In the genomic region with DNA sequence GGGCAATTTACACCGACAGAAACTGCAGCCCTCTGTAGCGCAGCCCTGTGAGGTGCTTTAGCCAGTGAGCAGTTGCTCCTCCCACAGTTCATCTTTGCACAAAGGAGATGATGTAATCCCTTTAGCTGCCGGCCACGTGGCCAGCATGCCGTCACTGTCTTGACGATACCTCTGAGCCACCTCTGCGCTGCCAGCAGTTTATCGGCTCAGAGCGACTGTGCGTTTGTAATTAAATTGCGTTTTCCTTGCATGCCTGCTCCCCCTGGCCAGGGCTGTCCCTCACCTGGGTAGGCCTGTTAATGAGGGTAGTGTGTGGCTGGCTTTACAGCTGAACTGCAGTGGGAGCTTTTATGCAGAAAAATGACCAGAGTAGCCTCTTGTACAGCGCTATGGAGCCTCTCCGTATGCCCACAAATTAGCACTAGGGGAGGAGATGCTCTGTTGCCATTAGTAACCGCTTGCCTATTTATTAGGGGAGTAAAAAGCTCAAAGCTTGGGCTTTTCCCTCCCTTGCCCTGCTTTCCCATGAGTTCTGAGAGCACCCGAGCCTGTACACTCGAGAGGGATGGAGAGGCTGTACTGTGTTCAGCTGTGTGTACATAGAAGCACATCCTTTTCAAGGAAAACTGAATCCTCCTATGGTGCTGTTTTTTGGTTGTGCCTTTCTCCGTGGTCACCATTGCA, we compare ENCODE assay signal across 1 cellular context.
TF ChIP-seq lines count a peak whose summit lies in the region.

No MANE protein-coding gene starts in this region.

TF ChIP-seq in WTC11, 78 proteins besides CTCF, POLR2A, EP300 and RAD21 (continued from another document and continues in another):
- TF ChIP-seq, protein P1, sequence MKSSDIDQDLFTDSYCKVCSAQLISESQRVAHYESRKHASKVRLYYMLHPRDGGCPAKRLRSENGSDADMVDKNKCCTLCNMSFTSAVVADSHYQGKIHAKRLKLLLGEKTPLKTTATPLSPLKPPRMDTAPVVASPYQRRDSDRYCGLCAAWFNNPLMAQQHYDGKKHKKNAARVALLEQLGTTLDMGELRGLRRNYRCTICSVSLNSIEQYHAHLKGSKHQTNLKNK (CRISPR knock-in tag; IDR thresholded peaks at IDR 0.05): no peak
- TF ChIP-seq ZNF416 (CRISPR knock-in tag; IDR thresholded peaks at IDR 0.05) (no peak), CREB1 (CRISPR knock-in tag; IDR thresholded peaks at IDR 0.05) (no peak), ZNF232 (CRISPR knock-in tag; IDR thresholded peaks at IDR 0.05) (peak; percentile 75; the same call in 1 of the 2 replicates), GTF2I (CRISPR knock-in tag; conservative IDR thresholded peaks at IDR 0.05) (no peak), NR3C1 (CRISPR knock-in tag; conservative IDR thresholded peaks at IDR 0.05; ENCODE audit: low read depth) (no peak), NR1H2 (CRISPR knock-in tag; IDR thresholded peaks at IDR 0.05) (no peak), JAZF1 (CRISPR knock-in tag; IDR thresholded peaks at IDR 0.05) (no peak), MYBL2 (CRISPR knock-in tag; IDR thresholded peaks at IDR 0.05) (no peak), ZNF263 (CRISPR knock-in tag; IDR thresholded peaks at IDR 0.05; ENCODE audit: low read depth) (no peak), TCF7 (CRISPR knock-in tag; IDR thresholded peaks at IDR 0.05; ENCODE audit: low read depth) (no peak), RORB (CRISPR knock-in tag; IDR thresholded peaks at IDR 0.05) (no peak), ZNF138 (CRISPR knock-in tag; conservative IDR thresholded peaks at IDR 0.05) (no peak), TEAD4 (CRISPR knock-in tag; IDR thresholded peaks at IDR 0.05) (peak; percentile 51; the same call in 1 of the 2 replicates), NFE2L1 (CRISPR knock-in tag; IDR thresholded peaks at IDR 0.05) (no peak; the same call in 1 of the 2 replicates), JUN (CRISPR knock-in tag; IDR thresholded peaks at IDR 0.05) (peak; percentile 44; the same call in 1 of the 2 replicates), FOXJ3 (CRISPR knock-in tag; IDR thresholded peaks at IDR 0.05; ENCODE audit: borderline replicate concordance) (no peak), SP1 (CRISPR knock-in tag; conservative IDR thresholded peaks at IDR 0.05) (no peak)
- TF ChIP-seq, protein P2, sequence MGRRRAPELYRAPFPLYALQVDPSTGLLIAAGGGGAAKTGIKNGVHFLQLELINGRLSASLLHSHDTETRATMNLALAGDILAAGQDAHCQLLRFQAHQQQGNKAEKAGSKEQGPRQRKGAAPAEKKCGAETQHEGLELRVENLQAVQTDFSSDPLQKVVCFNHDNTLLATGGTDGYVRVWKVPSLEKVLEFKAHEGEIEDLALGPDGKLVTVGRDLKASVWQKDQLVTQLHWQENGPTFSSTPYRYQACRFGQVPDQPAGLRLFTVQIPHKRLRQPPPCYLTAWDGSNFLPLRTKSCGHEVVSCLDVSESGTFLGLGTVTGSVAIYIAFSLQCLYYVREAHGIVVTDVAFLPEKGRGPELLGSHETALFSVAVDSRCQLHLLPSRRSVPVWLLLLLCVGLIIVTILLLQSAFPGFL (CRISPR knock-in tag; IDR thresholded peaks at IDR 0.05; ENCODE audit: borderline replicate concordance): no peak
- TF ChIP-seq, protein P3, sequence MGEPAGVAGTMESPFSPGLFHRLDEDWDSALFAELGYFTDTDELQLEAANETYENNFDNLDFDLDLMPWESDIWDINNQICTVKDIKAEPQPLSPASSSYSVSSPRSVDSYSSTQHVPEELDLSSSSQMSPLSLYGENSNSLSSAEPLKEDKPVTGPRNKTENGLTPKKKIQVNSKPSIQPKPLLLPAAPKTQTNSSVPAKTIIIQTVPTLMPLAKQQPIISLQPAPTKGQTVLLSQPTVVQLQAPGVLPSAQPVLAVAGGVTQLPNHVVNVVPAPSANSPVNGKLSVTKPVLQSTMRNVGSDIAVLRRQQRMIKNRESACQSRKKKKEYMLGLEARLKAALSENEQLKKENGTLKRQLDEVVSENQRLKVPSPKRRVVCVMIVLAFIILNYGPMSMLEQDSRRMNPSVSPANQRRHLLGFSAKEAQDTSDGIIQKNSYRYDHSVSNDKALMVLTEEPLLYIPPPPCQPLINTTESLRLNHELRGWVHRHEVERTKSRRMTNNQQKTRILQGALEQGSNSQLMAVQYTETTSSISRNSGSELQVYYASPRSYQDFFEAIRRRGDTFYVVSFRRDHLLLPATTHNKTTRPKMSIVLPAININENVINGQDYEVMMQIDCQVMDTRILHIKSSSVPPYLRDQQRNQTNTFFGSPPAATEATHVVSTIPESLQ (CRISPR knock-in tag; IDR thresholded peaks at IDR 0.05): no peak
- TF ChIP-seq, protein P4, sequence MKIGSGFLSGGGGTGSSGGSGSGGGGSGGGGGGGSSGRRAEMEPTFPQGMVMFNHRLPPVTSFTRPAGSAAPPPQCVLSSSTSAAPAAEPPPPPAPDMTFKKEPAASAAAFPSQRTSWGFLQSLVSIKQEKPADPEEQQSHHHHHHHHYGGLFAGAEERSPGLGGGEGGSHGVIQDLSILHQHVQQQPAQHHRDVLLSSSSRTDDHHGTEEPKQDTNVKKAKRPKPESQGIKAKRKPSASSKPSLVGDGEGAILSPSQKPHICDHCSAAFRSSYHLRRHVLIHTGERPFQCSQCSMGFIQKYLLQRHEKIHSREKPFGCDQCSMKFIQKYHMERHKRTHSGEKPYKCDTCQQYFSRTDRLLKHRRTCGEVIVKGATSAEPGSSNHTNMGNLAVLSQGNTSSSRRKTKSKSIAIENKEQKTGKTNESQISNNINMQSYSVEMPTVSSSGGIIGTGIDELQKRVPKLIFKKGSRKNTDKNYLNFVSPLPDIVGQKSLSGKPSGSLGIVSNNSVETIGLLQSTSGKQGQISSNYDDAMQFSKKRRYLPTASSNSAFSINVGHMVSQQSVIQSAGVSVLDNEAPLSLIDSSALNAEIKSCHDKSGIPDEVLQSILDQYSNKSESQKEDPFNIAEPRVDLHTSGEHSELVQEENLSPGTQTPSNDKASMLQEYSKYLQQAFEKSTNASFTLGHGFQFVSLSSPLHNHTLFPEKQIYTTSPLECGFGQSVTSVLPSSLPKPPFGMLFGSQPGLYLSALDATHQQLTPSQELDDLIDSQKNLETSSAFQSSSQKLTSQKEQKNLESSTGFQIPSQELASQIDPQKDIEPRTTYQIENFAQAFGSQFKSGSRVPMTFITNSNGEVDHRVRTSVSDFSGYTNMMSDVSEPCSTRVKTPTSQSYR (CRISPR knock-in tag; IDR thresholded peaks at IDR 0.05): peak; percentile 83
- TF ChIP-seq, protein P5, sequence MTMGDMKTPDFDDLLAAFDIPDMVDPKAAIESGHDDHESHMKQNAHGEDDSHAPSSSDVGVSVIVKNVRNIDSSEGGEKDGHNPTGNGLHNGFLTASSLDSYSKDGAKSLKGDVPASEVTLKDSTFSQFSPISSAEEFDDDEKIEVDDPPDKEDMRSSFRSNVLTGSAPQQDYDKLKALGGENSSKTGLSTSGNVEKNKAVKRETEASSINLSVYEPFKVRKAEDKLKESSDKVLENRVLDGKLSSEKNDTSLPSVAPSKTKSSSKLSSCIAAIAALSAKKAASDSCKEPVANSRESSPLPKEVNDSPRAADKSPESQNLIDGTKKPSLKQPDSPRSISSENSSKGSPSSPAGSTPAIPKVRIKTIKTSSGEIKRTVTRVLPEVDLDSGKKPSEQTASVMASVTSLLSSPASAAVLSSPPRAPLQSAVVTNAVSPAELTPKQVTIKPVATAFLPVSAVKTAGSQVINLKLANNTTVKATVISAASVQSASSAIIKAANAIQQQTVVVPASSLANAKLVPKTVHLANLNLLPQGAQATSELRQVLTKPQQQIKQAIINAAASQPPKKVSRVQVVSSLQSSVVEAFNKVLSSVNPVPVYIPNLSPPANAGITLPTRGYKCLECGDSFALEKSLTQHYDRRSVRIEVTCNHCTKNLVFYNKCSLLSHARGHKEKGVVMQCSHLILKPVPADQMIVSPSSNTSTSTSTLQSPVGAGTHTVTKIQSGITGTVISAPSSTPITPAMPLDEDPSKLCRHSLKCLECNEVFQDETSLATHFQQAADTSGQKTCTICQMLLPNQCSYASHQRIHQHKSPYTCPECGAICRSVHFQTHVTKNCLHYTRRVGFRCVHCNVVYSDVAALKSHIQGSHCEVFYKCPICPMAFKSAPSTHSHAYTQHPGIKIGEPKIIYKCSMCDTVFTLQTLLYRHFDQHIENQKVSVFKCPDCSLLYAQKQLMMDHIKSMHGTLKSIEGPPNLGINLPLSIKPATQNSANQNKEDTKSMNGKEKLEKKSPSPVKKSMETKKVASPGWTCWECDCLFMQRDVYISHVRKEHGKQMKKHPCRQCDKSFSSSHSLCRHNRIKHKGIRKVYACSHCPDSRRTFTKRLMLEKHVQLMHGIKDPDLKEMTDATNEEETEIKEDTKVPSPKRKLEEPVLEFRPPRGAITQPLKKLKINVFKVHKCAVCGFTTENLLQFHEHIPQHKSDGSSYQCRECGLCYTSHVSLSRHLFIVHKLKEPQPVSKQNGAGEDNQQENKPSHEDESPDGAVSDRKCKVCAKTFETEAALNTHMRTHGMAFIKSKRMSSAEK (CRISPR knock-in tag; IDR thresholded peaks at IDR 0.05; ENCODE audit: borderline replicate concordance): no peak
- TF ChIP-seq, protein P6, sequence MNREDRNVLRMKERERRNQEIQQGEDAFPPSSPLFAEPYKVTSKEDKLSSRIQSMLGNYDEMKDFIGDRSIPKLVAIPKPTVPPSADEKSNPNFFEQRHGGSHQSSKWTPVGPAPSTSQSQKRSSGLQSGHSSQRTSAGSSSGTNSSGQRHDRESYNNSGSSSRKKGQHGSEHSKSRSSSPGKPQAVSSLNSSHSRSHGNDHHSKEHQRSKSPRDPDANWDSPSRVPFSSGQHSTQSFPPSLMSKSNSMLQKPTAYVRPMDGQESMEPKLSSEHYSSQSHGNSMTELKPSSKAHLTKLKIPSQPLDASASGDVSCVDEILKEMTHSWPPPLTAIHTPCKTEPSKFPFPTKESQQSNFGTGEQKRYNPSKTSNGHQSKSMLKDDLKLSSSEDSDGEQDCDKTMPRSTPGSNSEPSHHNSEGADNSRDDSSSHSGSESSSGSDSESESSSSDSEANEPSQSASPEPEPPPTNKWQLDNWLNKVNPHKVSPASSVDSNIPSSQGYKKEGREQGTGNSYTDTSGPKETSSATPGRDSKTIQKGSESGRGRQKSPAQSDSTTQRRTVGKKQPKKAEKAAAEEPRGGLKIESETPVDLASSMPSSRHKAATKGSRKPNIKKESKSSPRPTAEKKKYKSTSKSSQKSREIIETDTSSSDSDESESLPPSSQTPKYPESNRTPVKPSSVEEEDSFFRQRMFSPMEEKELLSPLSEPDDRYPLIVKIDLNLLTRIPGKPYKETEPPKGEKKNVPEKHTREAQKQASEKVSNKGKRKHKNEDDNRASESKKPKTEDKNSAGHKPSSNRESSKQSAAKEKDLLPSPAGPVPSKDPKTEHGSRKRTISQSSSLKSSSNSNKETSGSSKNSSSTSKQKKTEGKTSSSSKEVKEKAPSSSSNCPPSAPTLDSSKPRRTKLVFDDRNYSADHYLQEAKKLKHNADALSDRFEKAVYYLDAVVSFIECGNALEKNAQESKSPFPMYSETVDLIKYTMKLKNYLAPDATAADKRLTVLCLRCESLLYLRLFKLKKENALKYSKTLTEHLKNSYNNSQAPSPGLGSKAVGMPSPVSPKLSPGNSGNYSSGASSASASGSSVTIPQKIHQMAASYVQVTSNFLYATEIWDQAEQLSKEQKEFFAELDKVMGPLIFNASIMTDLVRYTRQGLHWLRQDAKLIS (CRISPR knock-in tag; IDR thresholded peaks at IDR 0.05; ENCODE audit: borderline replicate concordance): no peak
- TF ChIP-seq, protein P7, sequence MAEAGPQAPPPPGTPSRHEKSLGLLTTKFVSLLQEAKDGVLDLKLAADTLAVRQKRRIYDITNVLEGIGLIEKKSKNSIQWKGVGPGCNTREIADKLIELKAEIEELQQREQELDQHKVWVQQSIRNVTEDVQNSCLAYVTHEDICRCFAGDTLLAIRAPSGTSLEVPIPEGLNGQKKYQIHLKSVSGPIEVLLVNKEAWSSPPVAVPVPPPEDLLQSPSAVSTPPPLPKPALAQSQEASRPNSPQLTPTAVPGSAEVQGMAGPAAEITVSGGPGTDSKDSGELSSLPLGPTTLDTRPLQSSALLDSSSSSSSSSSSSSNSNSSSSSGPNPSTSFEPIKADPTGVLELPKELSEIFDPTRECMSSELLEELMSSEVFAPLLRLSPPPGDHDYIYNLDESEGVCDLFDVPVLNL (CRISPR knock-in tag; IDR thresholded peaks at IDR 0.05; ENCODE audit: borderline replicate concordance, low read depth): no peak
- TF ChIP-seq, protein P8, sequence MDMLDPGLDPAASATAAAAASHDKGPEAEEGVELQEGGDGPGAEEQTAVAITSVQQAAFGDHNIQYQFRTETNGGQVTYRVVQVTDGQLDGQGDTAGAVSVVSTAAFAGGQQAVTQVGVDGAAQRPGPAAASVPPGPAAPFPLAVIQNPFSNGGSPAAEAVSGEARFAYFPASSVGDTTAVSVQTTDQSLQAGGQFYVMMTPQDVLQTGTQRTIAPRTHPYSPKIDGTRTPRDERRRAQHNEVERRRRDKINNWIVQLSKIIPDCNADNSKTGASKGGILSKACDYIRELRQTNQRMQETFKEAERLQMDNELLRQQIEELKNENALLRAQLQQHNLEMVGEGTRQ (CRISPR knock-in tag; IDR thresholded peaks at IDR 0.05): peak; percentile 76
- TF ChIP-seq, protein P9, sequence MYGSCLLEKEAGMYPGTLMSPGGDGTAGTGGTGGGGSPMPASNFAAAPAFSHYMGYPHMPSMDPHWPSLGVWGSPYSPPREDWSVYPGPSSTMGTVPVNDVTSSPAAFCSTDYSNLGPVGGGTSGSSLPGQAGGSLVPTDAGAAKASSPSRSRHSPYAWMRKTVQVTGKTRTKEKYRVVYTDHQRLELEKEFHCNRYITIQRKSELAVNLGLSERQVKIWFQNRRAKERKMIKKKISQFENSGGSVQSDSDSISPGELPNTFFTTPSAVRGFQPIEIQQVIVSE (CRISPR knock-in tag; IDR thresholded peaks at IDR 0.05; ENCODE audit: borderline replicate concordance): no peak
- TF ChIP-seq, protein P10, sequence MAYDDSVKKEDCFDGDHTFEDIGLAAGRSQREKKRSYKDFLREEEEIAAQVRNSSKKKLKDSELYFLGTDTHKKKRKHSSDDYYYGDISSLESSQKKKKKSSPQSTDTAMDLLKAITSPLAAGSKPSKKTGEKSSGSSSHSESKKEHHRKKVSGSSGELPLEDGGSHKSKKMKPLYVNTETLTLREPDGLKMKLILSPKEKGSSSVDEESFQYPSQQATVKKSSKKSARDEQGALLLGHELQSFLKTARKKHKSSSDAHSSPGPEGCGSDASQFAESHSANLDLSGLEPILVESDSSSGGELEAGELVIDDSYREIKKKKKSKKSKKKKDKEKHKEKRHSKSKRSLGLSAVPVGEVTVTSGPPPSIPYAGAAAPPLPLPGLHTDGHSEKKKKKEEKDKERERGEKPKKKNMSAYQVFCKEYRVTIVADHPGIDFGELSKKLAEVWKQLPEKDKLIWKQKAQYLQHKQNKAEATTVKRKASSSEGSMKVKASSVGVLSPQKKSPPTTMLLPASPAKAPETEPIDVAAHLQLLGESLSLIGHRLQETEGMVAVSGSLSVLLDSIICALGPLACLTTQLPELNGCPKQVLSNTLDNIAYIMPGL (CRISPR knock-in tag; IDR thresholded peaks at IDR 0.05): no peak
- TF ChIP-seq, protein P11, sequence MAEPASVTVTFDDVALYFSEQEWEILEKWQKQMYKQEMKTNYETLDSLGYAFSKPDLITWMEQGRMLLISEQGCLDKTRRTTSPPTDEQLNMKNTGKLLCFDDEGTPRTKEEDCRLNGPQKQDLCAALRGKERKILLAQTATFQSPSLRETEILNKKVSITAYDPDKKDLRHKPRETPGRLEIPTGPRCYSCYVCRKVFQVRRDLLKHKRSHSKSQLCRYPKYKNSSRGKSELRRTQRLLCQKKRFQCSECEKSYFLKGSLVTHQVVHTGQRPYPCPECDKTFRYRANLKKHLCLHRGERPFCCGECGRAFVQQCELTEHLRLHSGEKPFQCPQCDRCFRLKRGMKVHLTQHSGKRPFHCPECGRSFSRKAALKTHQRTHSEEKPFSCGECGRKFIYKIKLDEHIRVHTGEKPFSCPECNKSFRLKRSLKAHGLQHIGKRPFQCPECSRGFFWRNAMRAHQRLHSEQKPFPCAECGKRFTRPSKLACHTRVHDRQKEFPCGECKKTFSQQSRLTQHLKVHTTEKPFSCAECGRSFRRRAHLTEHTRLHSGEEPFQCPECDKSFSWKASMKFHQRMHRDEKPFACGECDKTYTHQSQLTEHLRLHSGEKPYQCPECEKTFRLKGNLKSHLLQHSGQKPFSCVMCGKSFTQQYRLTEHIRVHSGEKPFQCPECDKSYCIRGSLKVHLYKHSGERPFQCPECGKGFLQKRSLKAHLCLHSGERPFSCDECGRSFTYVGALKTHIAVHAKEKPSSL (CRISPR knock-in tag; conservative IDR thresholded peaks at IDR 0.05): no peak
